In genomic region chr1:17119076-17119743, GRCh38 we compare ENCODE assay signal across 8 cellular contexts. TPM values are rescaled to one million over a fixed set of nuclear protein-coding genes. Genes with fewer than 3 reads are reported as not detected.
DNase-seq lines count a peak whose midpoint lies in the region; ATAC-seq lines count a peak whose summit lies in the region.

Gene PADI2, minus strand, starts transcription at chr1:17119451. Its CDS starts 80 bp downstream, at chr1:17119371.

- DNase-seq in GF-D8 (lab: John Stamatoyannopoulos, UW), result peak; percentile 33
- peak; percentile 55 for DNase-seq in SK-MEL-5 (ENCODE audit: low read depth, low spot score)
- peak; percentile 29 for DNase-seq in activated naive CD8-positive, alpha-beta T cell treated with anti-CD3 and anti-CD28 coated beads, Interleukin-2, amount 50 U/mL, for 16 hours (ENCODE audit: low read depth, low spot score)
- peak; percentile 60 for DNase-seq in left cardiac atrium
- DNase-seq in posterior cingulate gyrus, result peak; percentile 76 to 98 (median 89)
- DNase-seq in ureter (ENCODE audit: low spot score), result peak; percentile 65
- no peak for DNase-seq in NK-92 (lab: John Stamatoyannopoulos, UW; ENCODE audit: unreplicated experiment)

- intact Hi-C loops in left cardiac atrium (cut with DNase I), result no loop called here
- intact Hi-C loops in posterior cingulate gyrus (cut with DNase I), result loop anchor here (2.0 kb wide), 1 partner anchor 30 kb away; no protein-coding TSS in a partner anchor

- in situ Hi-C loops in SK-MEL-5 (cut with HindIII; ENCODE audit: low pct_unique_long_range_greater_than_20kb, low sequenced_read_pairs), result no loop called here

- ATAC-seq in HG03571 (IDR thresholded peaks at IDR 0.05; ENCODE audit: unreplicated experiment), result peak; percentile 54
- ATAC-seq in left cardiac atrium, result peak; percentile 83 to 89

RNA-seq across cellular contexts. Expression of gene PADI2, which starts in this region (rescaled TPM):
- total RNA-seq in SK-MEL-5 (2014; rRNA removed; shearing (Covaris generic)), result 1.7 and 2.4 TPM in 2 replicates
- 1.2 and 1.6 TPM in 2 replicates for polyA plus RNA-seq in SK-MEL-5 (2015; cell fraction: cytosol; rRNA removed)
- 0.47 and 0.98 TPM in 2 replicates for polyA plus RNA-seq in SK-MEL-5 (2015; cell fraction: nucleus; rRNA removed)
- 1 to 10 TPM in 1 of 2 donors, under 1 TPM in 1; 0.50 to 1.2 TPM for total RNA-seq in left cardiac atrium
- 1.8 TPM for total RNA-seq in ureter
